In the genomic region with DNA sequence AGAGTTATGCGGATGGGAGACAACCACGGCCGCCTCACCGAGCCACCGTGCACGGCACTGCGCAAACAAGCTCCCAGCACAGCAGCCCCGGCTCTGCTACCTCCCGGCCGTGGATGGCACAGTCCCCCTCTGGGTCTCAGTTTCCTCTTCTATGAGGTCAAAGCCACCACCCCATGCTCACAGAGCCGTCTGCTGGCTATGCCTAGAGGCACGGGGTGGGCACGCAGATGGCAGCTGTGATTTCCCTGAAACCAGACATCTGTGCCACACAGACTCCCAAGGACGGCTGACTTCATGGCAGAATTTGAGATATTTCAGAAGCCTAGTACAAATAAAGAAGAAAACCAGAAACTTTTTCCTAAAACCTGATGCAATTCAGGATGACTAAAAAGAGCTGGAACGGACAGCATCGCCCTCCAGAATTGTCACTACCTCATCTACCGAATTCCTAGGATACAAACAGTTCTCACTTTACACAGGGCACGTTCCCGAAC, we compare ENCODE assay signal across 12 cellular contexts.
DNase-seq lines count a peak whose midpoint lies in the region; ATAC-seq and TF ChIP-seq lines count a peak whose summit lies in the region.
"Had no signal": no experiment of that assay in that cellular context is flagged by ENCODE, and none has a peak within 500 bp of the region (broad histone marks: within the 10 kb centered on the region; RNA-seq: fewer than 3 reads in every experiment).

No MANE protein-coding gene starts in this region.

- H3K9me3 ChIP-seq in HCT116 (ENCODE audit: control insufficient read depth in 1 of 2, insufficient read depth in 1 of 2, low read depth in 1 of 2, low read length in 2 of 2) = no peaks in the 10 kb centered on the region
- no peaks in the 10 kb centered on the region for H3K9me3 ChIP-seq in lung (ENCODE audit: control insufficient read depth in 2 of 2, insufficient read depth in 1 of 2, low read length in 1 of 2)
- H3K9me3 ChIP-seq in naive thymus-derived CD4-positive, alpha-beta T cell (ENCODE audit: control insufficient read depth in 2 of 3, low read length in 3 of 3) = no peaks in the 10 kb centered on the region

- no peak overlapping the region for H2AFZ ChIP-seq in HCT116 (ENCODE audit: low read depth, low read length, poor library complexity, severe bottlenecking)

- DNase-seq in HCT116 (ENCODE audit: low read depth, low spot score) = no peak
- no peak for DNase-seq in lung (ENCODE audit: low spot score)
- DNase-seq in superior temporal gyrus (ENCODE audit: extremely low spot score) = peak; percentile 29
- DNase-seq in SIG-M5 (lab: John Stamatoyannopoulos, UW) = no peak
- no peak for DNase-seq in naive thymus-derived CD4-positive, alpha-beta T cell
- DNase-seq in NCI-H345 (lab: John Stamatoyannopoulos, UW) = no peak
- DNase-seq: activated CD4-positive, alpha-beta T cell treated with anti-CD3 and anti-CD28 coated beads, Interleukin-2, amount 50 U/mL, for 1 hour; activated effector memory CD4-positive, alpha-beta T cell treated with anti-CD3 and anti-CD28 coated beads, Interleukin-2, amount 50 U/mL, for 16 hours; cerebellar nuclear complex; NCI-H2107 had no signal

- no peak for TF ChIP-seq CTCF in HCT116 (IDR thresholded peaks at IDR 0.05 in 2 of 3, conservative IDR thresholded peaks at IDR 0.05 in 1 of 3; ENCODE audit: borderline replicate concordance in 1 of 3, insufficient read depth in 1 of 3, low read depth in 2 of 3, low read length in 2 of 3)
- TF ChIP-seq CTCF in brain (conservative IDR thresholded peaks at IDR 0.05) = no peak
- no peak for TF ChIP-seq CTCF in lung (IDR thresholded peaks at IDR 0.05; ENCODE audit: control extremely low read depth, extremely low read depth)

- H3K4me1 ChIP-seq in HCT116 (ENCODE audit: control insufficient read depth in 1 of 2, insufficient read depth in 2 of 2, low read length in 2 of 2) (peaks cover 42 to 49% of the 10 kb centered on the region in 2 experiments), lung (ENCODE audit: control insufficient read depth in 2 of 2, insufficient read depth in 2 of 2, low read length in 2 of 2) (peaks cover 3 to 19% of the 10 kb centered on the region in 2 donors)
- H3K4me1 ChIP-seq in naive thymus-derived CD4-positive, alpha-beta T cell (ENCODE audit: control insufficient read depth in 2 of 2, insufficient read depth in 2 of 2, low read length in 2 of 2) = peaks cover 0 to 29% of the 10 kb centered on the region in 2 donors

- H3K4me2 ChIP-seq in HCT116 (ENCODE audit: low read length) = peak overlapping the region; percentile 53

- TF ChIP-seq POLR2A in HCT116 (IDR thresholded peaks at IDR 0.05; ENCODE audit: borderline replicate concordance, extremely low read depth, insufficient read depth, insufficient read length) = no peak

- peaks cover 8% of the 10 kb centered on the region; the same call in 1 of the 2 replicates for H3K79me2 ChIP-seq in HCT116 (ENCODE audit: insufficient read depth, low read length)

- no peaks in the 10 kb centered on the region for H3K36me3 ChIP-seq in HCT116 (ENCODE audit: control insufficient read depth in 1 of 2, insufficient read depth in 2 of 2, low read length in 2 of 2)
- peaks cover 0 to 2% of the 10 kb centered on the region in 2 donors for H3K36me3 ChIP-seq in lung (ENCODE audit: control insufficient read depth in 2 of 2, insufficient read depth in 2 of 2, low read length in 2 of 2)
- no peaks in the 10 kb centered on the region for H3K36me3 ChIP-seq in naive thymus-derived CD4-positive, alpha-beta T cell (ENCODE audit: control insufficient read depth in 2 of 3, insufficient read depth in 3 of 3, low read length in 3 of 3)

- H3K27ac ChIP-seq in HCT116 (ENCODE audit: low read depth, low read length) (no peak overlapping the region), lung (ENCODE audit: low read depth in 1 of 2, low read length in 1 of 2) (peak overlapping the region; percentile 23 to 46)
- H3K27ac ChIP-seq in naive thymus-derived CD4-positive, alpha-beta T cell (ENCODE audit: low read depth, low read length) = no peak overlapping the region

- H3K9me3 Mint-ChIP-seq in brain = peaks cover 0 to 4% (median 0%) of the 10 kb centered on the region in 5 experiments
- peaks cover 0 to 6% (median 0%) of the 10 kb centered on the region in 11 donors for H3K9me3 Mint-ChIP-seq in naive thymus-derived CD4-positive, alpha-beta T cell

- intact Hi-C loops in HCT116 (cut with micrococcal nuclease) = no loop called here
- intact Hi-C loops in naive thymus-derived CD4-positive, alpha-beta T cell (cut with micrococcal nuclease) = no loop called here

- no peaks in the 10 kb centered on the region for H3K27me3 Mint-ChIP-seq in brain
- no peaks in the 10 kb centered on the region for H3K27me3 Mint-ChIP-seq in naive thymus-derived CD4-positive, alpha-beta T cell

- peaks cover 39% of the 10 kb centered on the region for H3K36me3 Mint-ChIP-seq in brain
- H3K36me3 Mint-ChIP-seq in naive thymus-derived CD4-positive, alpha-beta T cell = peaks cover 7 to 52% (median 27%) of the 10 kb centered on the region in 5 donors

- CTCF ChIA-PET in HCT116 (lab: Charles Lee) = interaction anchor here (1.0 to 2.0 kb wide), 2 partner anchors 9 to 17 kb away, joined by 3 to 6 read pairs; no protein-coding TSS in a partner anchor
- CTCF ChIA-PET in naive thymus-derived CD4-positive, alpha-beta T cell (lab: Charles Lee) = no interaction called here

- BruUV-seq in HCT116 (replicated peaks; lab: Mats Ljungman, UMichigan) = no TSS peak

- RAD21 ChIA-PET in HCT116 (lab: Charles Lee; ENCODE audit: low non-redundant PET in 1 of 2, low total read pairs in 2 of 2, uncharacterized antibody in 2 of 2, unreplicated experiment in 2 of 2) = no interaction called here

- POLR2A ChIA-PET in HCT116 (lab: Charles Lee) = no interaction called here
- POLR2A ChIA-PET in naive thymus-derived CD4-positive, alpha-beta T cell (lab: Charles Lee) = interaction anchor here (0.6 kb wide), 1 partner anchor 80 kb away, joined by 3 read pairs; no protein-coding TSS in a partner anchor

- H3K4me1 Mint-ChIP-seq in brain = peaks cover 69% of the 10 kb centered on the region
- peaks cover 8 to 45% (median 20%) of the 10 kb centered on the region in 7 donors for H3K4me1 Mint-ChIP-seq in naive thymus-derived CD4-positive, alpha-beta T cell

- ATAC-seq in HCT116 (no peak), lung (ENCODE audit: insufficient read depth, low FRiP score) (no peak), HG03571 (IDR thresholded peaks at IDR 0.05; ENCODE audit: unreplicated experiment) (no peak)
- no peak for ATAC-seq in naive thymus-derived CD4-positive, alpha-beta T cell

- H3K9me2 ChIP-seq in HCT116 (ENCODE audit: insufficient read depth) = no peaks in the 10 kb centered on the region

- H3K27me3 ChIP-seq in HCT116 (ENCODE audit: insufficient read depth, low read length) (no peaks in the 10 kb centered on the region), lung (ENCODE audit: control insufficient read depth, insufficient read depth) (no peaks in the 10 kb centered on the region)
- no peaks in the 10 kb centered on the region for H3K27me3 ChIP-seq in naive thymus-derived CD4-positive, alpha-beta T cell (ENCODE audit: control insufficient read depth in 2 of 2, insufficient read depth in 2 of 2, low read length in 2 of 2)

- no peak overlapping the region for H3K4me3 Mint-ChIP-seq in brain
- no peak overlapping the region for H3K4me3 Mint-ChIP-seq in naive thymus-derived CD4-positive, alpha-beta T cell

- H3K27ac Mint-ChIP-seq in brain = peak overlapping the region; percentile 25 to 98 (median 90)
- H3K27ac Mint-ChIP-seq in naive thymus-derived CD4-positive, alpha-beta T cell = peak overlapping the region in 2 of 9 donors; percentile 15 to 26

- H4K20me1 ChIP-seq in HCT116 (ENCODE audit: insufficient read depth) = no peaks in the 10 kb centered on the region

- 92 to 94% methylated on average over 19 of the region's 19 CpGs for WGBS in lung, 2 donors

- TF ChIP-seq RAD21 in HCT116 (IDR thresholded peaks at IDR 0.05; ENCODE audit: low read depth) = no peak

- H3K4me3 ChIP-seq in HCT116 (replicated peaks in 1 of 2; ENCODE audit: low read depth in 1 of 2, low read length in 2 of 2) (no peak overlapping the region), lung (no peak overlapping the region)
- H3K4me3 ChIP-seq in naive thymus-derived CD4-positive, alpha-beta T cell (ENCODE audit: low read length) = no peak overlapping the region

- no peak overlapping the region for H3K9ac ChIP-seq in HCT116 (ENCODE audit: low read length)

TF ChIP-seq in HCT116, 20 proteins besides CTCF, POLR2A, EP300 and RAD21 (continues in another document):
- TF ChIP-seq POLR2AphosphoS5 (IDR thresholded peaks at IDR 0.05; ENCODE audit: low read depth, low read length) (no peak), EZH2 (IDR thresholded peaks at IDR 0.05) (no peak), ELF1 (IDR thresholded peaks at IDR 0.05; ENCODE audit: borderline replicate concordance, low read depth) (no peak), SRF (IDR thresholded peaks at IDR 0.05; ENCODE audit: low read depth) (no peak), YY1 (IDR thresholded peaks at IDR 0.05; ENCODE audit: extremely low read depth, insufficient replicate concordance, low read depth, low read length) (no peak)
- TF ChIP-seq, protein P1, sequence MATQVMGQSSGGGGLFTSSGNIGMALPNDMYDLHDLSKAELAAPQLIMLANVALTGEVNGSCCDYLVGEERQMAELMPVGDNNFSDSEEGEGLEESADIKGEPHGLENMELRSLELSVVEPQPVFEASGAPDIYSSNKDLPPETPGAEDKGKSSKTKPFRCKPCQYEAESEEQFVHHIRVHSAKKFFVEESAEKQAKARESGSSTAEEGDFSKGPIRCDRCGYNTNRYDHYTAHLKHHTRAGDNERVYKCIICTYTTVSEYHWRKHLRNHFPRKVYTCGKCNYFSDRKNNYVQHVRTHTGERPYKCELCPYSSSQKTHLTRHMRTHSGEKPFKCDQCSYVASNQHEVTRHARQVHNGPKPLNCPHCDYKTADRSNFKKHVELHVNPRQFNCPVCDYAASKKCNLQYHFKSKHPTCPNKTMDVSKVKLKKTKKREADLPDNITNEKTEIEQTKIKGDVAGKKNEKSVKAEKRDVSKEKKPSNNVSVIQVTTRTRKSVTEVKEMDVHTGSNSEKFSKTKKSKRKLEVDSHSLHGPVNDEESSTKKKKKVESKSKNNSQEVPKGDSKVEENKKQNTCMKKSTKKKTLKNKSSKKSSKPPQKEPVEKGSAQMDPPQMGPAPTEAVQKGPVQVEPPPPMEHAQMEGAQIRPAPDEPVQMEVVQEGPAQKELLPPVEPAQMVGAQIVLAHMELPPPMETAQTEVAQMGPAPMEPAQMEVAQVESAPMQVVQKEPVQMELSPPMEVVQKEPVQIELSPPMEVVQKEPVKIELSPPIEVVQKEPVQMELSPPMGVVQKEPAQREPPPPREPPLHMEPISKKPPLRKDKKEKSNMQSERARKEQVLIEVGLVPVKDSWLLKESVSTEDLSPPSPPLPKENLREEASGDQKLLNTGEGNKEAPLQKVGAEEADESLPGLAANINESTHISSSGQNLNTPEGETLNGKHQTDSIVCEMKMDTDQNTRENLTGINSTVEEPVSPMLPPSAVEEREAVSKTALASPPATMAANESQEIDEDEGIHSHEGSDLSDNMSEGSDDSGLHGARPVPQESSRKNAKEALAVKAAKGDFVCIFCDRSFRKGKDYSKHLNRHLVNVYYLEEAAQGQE (IDR thresholded peaks at IDR 0.05; ENCODE audit: low read depth) = no peak

Comparison
In these comparisons a context has a peak if more than half of its experiments do, and no peak if none do; other contexts are left out.
1. H3K27ac ChIP-seq: peak in lung (2 of 2); none in HCT116 (single experiment) and naive thymus-derived CD4-positive, alpha-beta T cell (single experiment).